In the genomic region with DNA sequence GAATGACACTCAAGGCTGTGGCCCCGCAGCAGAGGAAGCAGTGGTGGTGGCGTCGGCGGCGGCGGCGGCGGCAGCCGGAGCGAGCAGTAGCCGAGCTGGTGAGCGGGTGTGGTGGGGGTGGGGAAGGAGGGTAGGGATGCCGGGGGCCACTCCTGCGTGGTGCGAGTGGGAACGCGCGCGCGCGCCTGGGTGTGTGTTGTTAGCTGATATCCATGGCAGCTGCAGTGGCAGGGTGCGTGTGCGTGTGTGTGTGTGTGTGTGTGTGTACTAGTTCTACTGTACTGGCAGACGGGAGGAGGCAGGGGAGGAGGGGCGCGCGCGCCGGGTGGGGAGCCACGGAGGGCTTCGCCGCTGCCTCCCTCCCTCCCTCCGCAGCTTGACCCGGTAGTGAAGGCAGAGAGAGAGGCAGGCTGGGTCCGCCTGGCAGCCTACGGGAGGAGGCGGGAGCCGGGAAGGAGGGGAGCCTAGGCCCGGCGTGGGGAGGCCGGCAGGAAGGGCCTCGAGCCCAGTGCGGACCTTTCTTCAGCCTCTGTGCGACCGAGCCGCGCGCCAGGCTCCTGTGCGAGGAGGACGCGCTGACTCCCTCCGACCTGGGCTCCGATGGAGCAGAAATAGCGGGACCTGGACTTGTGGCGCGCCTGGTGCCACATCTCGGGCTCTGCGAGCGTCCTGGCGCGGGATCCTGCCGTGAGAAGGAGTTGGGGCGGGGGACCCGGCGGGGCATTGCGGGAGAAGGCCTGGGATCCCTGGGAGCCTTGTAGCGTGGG, we compare ENCODE assay signal across 8 cellular contexts. TPM values are rescaled to one million over a fixed set of nuclear protein-coding genes. Genes with fewer than 3 reads are reported as not detected.
DNase-seq lines count a peak whose midpoint lies in the region; ATAC-seq, FAIRE-seq and TF ChIP-seq lines count a peak whose summit lies in the region.

TSS of gene MAGI2 (minus strand) at position 110 of the 767 bp plus-strand sequence. CDS start 347 bp downstream, outside the sequence.

- H3K27me3 ChIP-seq in breast epithelium: no peaks in the 10 kb centered on the region
- no peaks in the 10 kb centered on the region for H3K27me3 ChIP-seq in uterus

- no peak within 1 kb of the TSS for H3K27ac Mint-ChIP-seq in MCF 10A (ENCODE audit: low read depth, unreplicated experiment)
- peak within 1 kb of the TSS; percentile 41 to 96 (median 89) for H3K27ac Mint-ChIP-seq in naive thymus-derived CD8-positive, alpha-beta T cell

- no peak for FAIRE-seq in frontal cortex (lab: Jason Lieb, UNC)

- TF ChIP-seq POLR2A in breast epithelium (IDR thresholded peaks at IDR 0.05) (peak; percentile 68), uterus (IDR thresholded peaks at IDR 0.05) (peak; percentile 53 to 71)

- no peaks in the 10 kb centered on the region for H3K9me3 Mint-ChIP-seq in MCF 10A (ENCODE audit: unreplicated experiment)
- peaks cover 0 to 9% (median 0%) of the 10 kb centered on the region in 9 donors for H3K9me3 Mint-ChIP-seq in naive thymus-derived CD8-positive, alpha-beta T cell

- H3K9me3 ChIP-seq in breast epithelium (no peaks in the 10 kb centered on the region), uterus (no peaks in the 10 kb centered on the region)

- CTCF ChIA-PET in MCF 10A (lab: Yijun Ruan, JAX): no interaction called here

- H3K4me1 Mint-ChIP-seq in MCF 10A (ENCODE audit: insufficient read depth, unreplicated experiment): peaks cover 6% of the 10 kb centered on the region
- H3K4me1 Mint-ChIP-seq in naive thymus-derived CD8-positive, alpha-beta T cell: peaks cover 15 to 32% (median 21%) of the 10 kb centered on the region in 4 donors

- no peaks in the 10 kb centered on the region for H3K36me3 Mint-ChIP-seq in MCF 10A (ENCODE audit: insufficient read depth, unreplicated experiment)
- H3K36me3 Mint-ChIP-seq in naive thymus-derived CD8-positive, alpha-beta T cell: no peaks in the 10 kb centered on the region

- intact Hi-C loops in breast epithelium (cut with DNase I; ENCODE audit: low total_unique reads): no loop called here
- intact Hi-C loops in MCF 10A (cut with micrococcal nuclease): no loop called here
- intact Hi-C loops in uterus (cut with DNase I; ENCODE audit: low total_unique reads): no loop called here

- H3K36me3 ChIP-seq in breast epithelium (no peaks in the 10 kb centered on the region), uterus (no peaks in the 10 kb centered on the region)

- peaks cover 82% of the 10 kb centered on the region for H3K27me3 Mint-ChIP-seq in MCF 10A (ENCODE audit: insufficient read depth, unreplicated experiment)
- H3K27me3 Mint-ChIP-seq in naive thymus-derived CD8-positive, alpha-beta T cell: peaks cover 6 to 48% (median 33%) of the 10 kb centered on the region in 5 donors

- peak; percentile 49 to 52 for ATAC-seq in naive thymus-derived CD8-positive, alpha-beta T cell
- no peak for ATAC-seq in GM18498 (IDR thresholded peaks at IDR 0.05; ENCODE audit: unreplicated experiment)

- H3K4me3 ChIP-seq in breast epithelium (peak within 1 kb of the TSS; percentile 64 to 77 (median 72)), uterus (peak within 1 kb of the TSS; percentile 83 to 85)

- no TSS peak for BruUV-seq in MCF 10A (replicated peaks; lab: Mats Ljungman, UMichigan)

- POLR2A ChIA-PET in MCF 10A (lab: Yijun Ruan, JAX): no interaction called here
- POLR2A ChIA-PET in naive thymus-derived CD8-positive, alpha-beta T cell (lab: Charles Lee): interaction anchor here (0.6 to 0.7 kb wide), 2 partner anchors 96 to 456 kb away, joined by 3 to 6 read pairs; no protein-coding TSS in a partner anchor

- peak; percentile 59 to 67 for DNase-seq in breast epithelium (ENCODE audit: low spot score in 2 of 2)
- DNase-seq in MCF 10A (ENCODE audit: unreplicated experiment): no peak
- DNase-seq in activated T-cell treated with anti-CD3 and anti-CD28 coated beads, Interleukin-2, amount 50 U/mL, for 48 hours: peak; percentile 18 to 21
- peak; percentile 68 to 74 for DNase-seq in frontal cortex (ENCODE audit: low spot score in 2 of 2)
- DNase-seq in naive thymus-derived CD8-positive, alpha-beta T cell: peak in 8 of 10 donors; percentile 23 to 69 (median 46)
- DNase-seq in uterus: peak; percentile 84 to 87
- no peak for DNase-seq in stimulated activated CD4-positive, alpha-beta T cell treated with anti-CD3 and anti-CD28 coated beads, Interleukin-2, amount 100 ng/mL, for 48 hours

- no peak for TF ChIP-seq CTCF in breast epithelium (IDR thresholded peaks at IDR 0.05)
- no peak for TF ChIP-seq CTCF in MCF 10A (IDR thresholded peaks at IDR 0.05; ENCODE audit: unreplicated experiment)
- TF ChIP-seq CTCF in uterus (IDR thresholded peaks at IDR 0.05): no peak

- H3K27ac ChIP-seq in breast epithelium (peak within 1 kb of the TSS; percentile 90 to 96), uterus (peak within 1 kb of the TSS; percentile 94 to 97)

- H3K4me1 ChIP-seq in breast epithelium: peaks cover 0 to 6% of the 10 kb centered on the region in 2 donors
- peaks cover 0 to 8% of the 10 kb centered on the region in 2 donors for H3K4me1 ChIP-seq in uterus

- H3K4me3 Mint-ChIP-seq in MCF 10A (ENCODE audit: unreplicated experiment): no peak within 1 kb of the TSS
- peak within 1 kb of the TSS; percentile 82 to 96 (median 92) for H3K4me3 Mint-ChIP-seq in naive thymus-derived CD8-positive, alpha-beta T cell

RNA-seq across cellular contexts. Expression of gene MAGI2, which starts in this region (rescaled TPM):
- 10 to 100 TPM in 2 of 3 donors, 1 to 10 TPM in 1; 9.8 to 22.7 (median 20.2) TPM for total RNA-seq in breast epithelium
- total RNA-seq in MCF 10A (2022): 0.07 and 0.20 TPM in 2 replicates
- 136 TPM for total RNA-seq in frontal cortex
- under 1 TPM; 0.58 to 0.65 TPM for total RNA-seq in naive thymus-derived CD8-positive, alpha-beta T cell
- polyA plus RNA-seq in naive thymus-derived CD8-positive, alpha-beta T cell: under 1 TPM in 2 of 3 donors, not detected in 1; 0.02 to 0.16 TPM
- 10 to 100 TPM in 2 of 4 donors, 1 to 10 TPM in 2; 5.3 to 23.2 (median 13.8) TPM for total RNA-seq in uterus

Comparison
In these comparisons a context has a peak if more than half of its experiments do, and no peak if none do; other contexts are left out.
1. DNase-seq: peak in breast epithelium (2 of 2), activated T-cell treated with anti-CD3 and anti-CD28 coated beads, Interleukin-2, amount 50 U/mL, for 48 hours (2 of 2), frontal cortex (2 of 2) and uterus (2 of 2); none in MCF 10A (single experiment) and stimulated activated CD4-positive, alpha-beta T cell treated with anti-CD3 and anti-CD28 coated beads, Interleukin-2, amount 100 ng/mL, for 48 hours (0 of 2).
2. Peak in DNase-seq and ATAC-seq in naive thymus-derived CD8-positive, alpha-beta T cell; RNA of the gene not detected or under 1 TPM.